In the genomic region with DNA sequence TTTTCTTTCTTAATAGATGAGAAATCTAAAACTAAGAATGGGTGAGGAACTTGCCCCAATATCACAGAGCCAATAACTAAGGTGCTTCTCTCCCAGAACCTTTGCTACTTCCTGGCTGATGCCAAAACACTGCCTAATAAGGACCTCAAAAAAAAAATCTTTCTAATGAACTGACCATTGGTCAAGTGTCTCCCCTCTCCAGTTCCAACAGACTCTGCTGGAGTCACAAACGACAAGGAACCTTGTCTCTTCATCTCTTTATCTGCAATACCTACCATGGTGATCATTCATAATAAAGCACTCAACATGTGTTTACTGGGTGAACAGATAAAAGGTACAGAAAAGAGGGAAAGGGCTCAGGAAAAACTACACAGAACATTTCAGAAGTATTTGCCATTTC, we compare ENCODE assay signal across 29 cellular contexts.
"Had no signal": no experiment of that assay in that cellular context is flagged by ENCODE, and none has a peak within 500 bp of the region (broad histone marks: within the 10 kb centered on the region; RNA-seq: fewer than 3 reads in every experiment).

No MANE protein-coding gene starts in this region.

- H3K9me3 Mint-ChIP-seq: nephron, type B pancreatic cell had no signal

- H3K4me1 ChIP-seq: colonic mucosa, foreskin keratinocyte, pancreas, thyroid gland had no signal

- H3K27me3 Mint-ChIP-seq: dendritic cell treated with granulocyte-macrophage colony-stimulating factor and Interleukin-4, amounts not matched to agents 40 ng/mL and 50 ng/mL, for 4 days; memory B cell; progenitor cell of endocrine pancreas; stimulated activated naive CD8-positive, alpha-beta T cell treated with anti-CD3 and anti-CD28 coated beads, Interleukin-15, amount 100 ng/mL, for 72 hours; type B pancreatic cell had no signal

- H3K27me3 ChIP-seq: colonic mucosa, esophagus muscularis mucosa, gastroesophageal sphincter, heart left ventricle, pancreas, right atrium auricular region, thyroid gland had no signal

- H3K4me3 ChIP-seq: colonic mucosa, esophagus muscularis mucosa, gastroesophageal sphincter, heart left ventricle, lung, pancreas, right atrium auricular region, smooth muscle cell, thyroid gland had no signal

- H3K27ac ChIP-seq: colonic mucosa, esophagus muscularis mucosa, foreskin keratinocyte, gastroesophageal sphincter, heart left ventricle, pancreas, right atrium auricular region, thyroid gland had no signal

- H3K36me3 Mint-ChIP-seq: type B pancreatic cell had no signal

- H3K9me3 ChIP-seq: colonic mucosa, esophagus muscularis mucosa, gastroesophageal sphincter, heart left ventricle, pancreas, right atrium auricular region, thyroid gland had no signal

- DNase-seq: central memory CD4-positive, alpha-beta T cell; colonic mucosa; effector memory CD4-positive, alpha-beta T cell; foreskin keratinocyte; heart left ventricle; hippocampal formation; islet precursor cell; kidney glomerular epithelial cell; left ventricle myocardium superior; occipital lobe; pancreas; stimulated activated CD4-positive, alpha-beta T cell treated with anti-CD3 and anti-CD28 coated beads, Interleukin-12 subunit alpha, Interleukin-12 subunit beta, amount 100 ng/mL, for 4 hours; stimulated activated CD4-positive, alpha-beta T cell treated with anti-CD3 and anti-CD28 coated beads, Interleukin-1b, Interleukin-23, amount 100 ng/mL, for 48 hours; stimulated activated CD4-positive, alpha-beta T cell treated with anti-CD3 and anti-CD28 coated beads, Interleukin-4, amount 100 ng/mL, for 1 hour; stimulated activated CD8-positive, alpha-beta memory T cell treated with anti-CD3 and anti-CD28 coated beads, Interleukin-4, amount 100 ng/mL, for 48 hours; stimulated activated naive CD4-positive, alpha-beta T cell; stimulated activated naive CD8-positive, alpha-beta T cell treated with anti-CD3 and anti-CD28 coated beads, Interleukin-15, amount 100 ng/mL, for 72 hours; thyroid gland had no signal

- ATAC-seq: foreskin keratinocyte; gastroesophageal sphincter; heart left ventricle; left ventricle myocardium superior; pancreas; sciatic nerve; stimulated activated naive CD8-positive, alpha-beta T cell treated with anti-CD3 and anti-CD28 coated beads, Interleukin-15, amount 100 ng/mL, for 72 hours had no signal

- H3K4me1 Mint-ChIP-seq: nephron had no signal

- H3K4me3 Mint-ChIP-seq: dendritic cell treated with granulocyte-macrophage colony-stimulating factor and Interleukin-4, amounts not matched to agents 40 ng/mL and 50 ng/mL, for 4 days; memory B cell; nephron; stimulated activated naive CD8-positive, alpha-beta T cell treated with anti-CD3 and anti-CD28 coated beads, Interleukin-15, amount 100 ng/mL, for 72 hours; type B pancreatic cell had no signal

- H3K36me3 ChIP-seq: colonic mucosa, esophagus muscularis mucosa, gastroesophageal sphincter, heart left ventricle, pancreas, right atrium auricular region, thyroid gland had no signal

- H3K27ac Mint-ChIP-seq: dendritic cell treated with granulocyte-macrophage colony-stimulating factor and Interleukin-4, amounts not matched to agents 40 ng/mL and 50 ng/mL, for 4 days; memory B cell; nephron; progenitor cell of endocrine pancreas; stimulated activated naive CD8-positive, alpha-beta T cell treated with anti-CD3 and anti-CD28 coated beads, Interleukin-15, amount 100 ng/mL, for 72 hours; type B pancreatic cell had no signal
